Comparison of ENCODE assay signal across 11 cellular contexts in genomic region chr1:212256404-212256803, GRCh38. TPM values are rescaled to one million over a fixed set of nuclear protein-coding genes. Genes with fewer than 3 reads are reported as not detected.
DNase-seq lines count a peak whose midpoint lies in the region; ATAC-seq and TF ChIP-seq lines count a peak whose summit lies in the region.
"Had no signal": no experiment of that assay in that cellular context is flagged by ENCODE, and none has a peak within 500 bp of the region (broad histone marks: within the 10 kb centered on the region; RNA-seq: fewer than 3 reads in every experiment).

No MANE protein-coding gene starts in this region.

- no peaks in the 10 kb centered on the region for H3K36me3 Mint-ChIP-seq in activated T-helper 17 cell treated with anti-CD3 and anti-CD28 coated beads, Interleukin-2, amount 50 U/mL, for 72 hours (ENCODE audit: low read depth)
- H3K36me3 Mint-ChIP-seq in neural progenitor cell = no peaks in the 10 kb centered on the region
- no peaks in the 10 kb centered on the region for H3K36me3 Mint-ChIP-seq in GM23338 (ENCODE audit: low read depth)

- no peak overlapping the region for H3K27ac ChIP-seq in neural progenitor cell
- no peak overlapping the region for H3K27ac ChIP-seq in GM23338 (ENCODE audit: low read depth)

- no peak for TF ChIP-seq CTCF in Loucy (conservative IDR thresholded peaks at IDR 0.05; ENCODE audit: low read length)
- no peak for TF ChIP-seq CTCF in neural progenitor cell (IDR thresholded peaks at IDR 0.05)
- TF ChIP-seq CTCF in GM23338 (conservative IDR thresholded peaks at IDR 0.05; ENCODE audit: low read depth in 2 of 2) = no peak

- H3K4me3 ChIP-seq in Loucy (ENCODE audit: low read length, poor library complexity, severe bottlenecking) (peak overlapping the region; percentile 56), neural progenitor cell (no peak overlapping the region), GM23338 (no peak overlapping the region)

- H3K4me2 ChIP-seq in Loucy (ENCODE audit: low read depth, low read length, poor library complexity, severe bottlenecking) (peak overlapping the region; percentile 81), neural progenitor cell (no peak overlapping the region), GM23338 (no peak overlapping the region)

- H3K9me3 Mint-ChIP-seq in activated T-helper 17 cell treated with anti-CD3 and anti-CD28 coated beads, Interleukin-2, amount 50 U/mL, for 72 hours = peaks cover 3% of the 10 kb centered on the region
- H3K9me3 Mint-ChIP-seq in neural progenitor cell (no peaks in the 10 kb centered on the region), GM23338 (no peaks in the 10 kb centered on the region; the same call in 2 of the 3 replicates)

- H3K79me2 ChIP-seq in Loucy (ENCODE audit: insufficient read depth, low read length) (no peaks in the 10 kb centered on the region), neural progenitor cell (ENCODE audit: low read depth) (no peaks in the 10 kb centered on the region), GM23338 (replicated peaks; ENCODE audit: insufficient read depth) (no peaks in the 10 kb centered on the region)

- H3K36me3 ChIP-seq in Loucy (ENCODE audit: insufficient read depth, low read length) = no peaks in the 10 kb centered on the region
- H3K36me3 ChIP-seq in neural progenitor cell = no peaks in the 10 kb centered on the region
- no peaks in the 10 kb centered on the region for H3K36me3 ChIP-seq in GM23338 (ENCODE audit: insufficient read depth)

- H4K20me1 ChIP-seq in Loucy (ENCODE audit: insufficient read depth, low read length, poor library complexity, severe bottlenecking) (no peaks in the 10 kb centered on the region), neural progenitor cell (ENCODE audit: low read depth) (no peaks in the 10 kb centered on the region), GM23338 (replicated peaks; ENCODE audit: insufficient read depth) (no peaks in the 10 kb centered on the region)

- peak overlapping the region; percentile 75 for H3K9ac ChIP-seq in Loucy (ENCODE audit: low read depth, low read length, poor library complexity, severe bottlenecking)
- H3K9ac ChIP-seq in neural progenitor cell = no peak overlapping the region

- H3K9me2 ChIP-seq in Loucy (replicated peaks; ENCODE audit: low read depth, low read length) = no peaks in the 10 kb centered on the region
- H3K9me2 ChIP-seq in GM23338 (ENCODE audit: insufficient read depth) = no peaks in the 10 kb centered on the region; the same call in 1 of the 2 replicates

- H2AFZ ChIP-seq in Loucy (ENCODE audit: low read length) (peak overlapping the region; percentile 48; the same call in 1 of the 2 replicates), neural progenitor cell (replicated peaks) (peak overlapping the region; percentile 42), GM23338 (no peak overlapping the region)

- H3K4me1 Mint-ChIP-seq in activated T-helper 17 cell treated with anti-CD3 and anti-CD28 coated beads, Interleukin-2, amount 50 U/mL, for 72 hours = peaks cover 43% of the 10 kb centered on the region
- H3K4me1 Mint-ChIP-seq in neural progenitor cell (peaks cover 16% of the 10 kb centered on the region), GM23338 (peaks cover 15% of the 10 kb centered on the region)

- peak; percentile 58 for ATAC-seq in GM18505 (IDR thresholded peaks at IDR 0.05; ENCODE audit: unreplicated experiment)
- no peak for ATAC-seq in activated T-helper 17 cell treated with anti-CD3 and anti-CD28 coated beads, Interleukin-2, amount 50 U/mL, for 72 hours (replicated peaks)
- ATAC-seq in HG02623 (IDR thresholded peaks at IDR 0.05; ENCODE audit: unreplicated experiment) = no peak
- no peak for ATAC-seq in GM19351 (IDR thresholded peaks at IDR 0.05; ENCODE audit: unreplicated experiment)
- no peak for ATAC-seq in GM23338

- H3K4me1 ChIP-seq in Loucy (ENCODE audit: insufficient read depth, low read length, poor library complexity, severe bottlenecking) (peaks cover 33% of the 10 kb centered on the region), neural progenitor cell (no peaks in the 10 kb centered on the region), GM23338 (ENCODE audit: insufficient read depth) (peaks cover 4% of the 10 kb centered on the region; the same call in 1 of the 2 replicates)

- H3K27me3 ChIP-seq in Loucy (ENCODE audit: insufficient read depth, low read length, poor library complexity, severe bottlenecking) (no peaks in the 10 kb centered on the region), neural progenitor cell (no peaks in the 10 kb centered on the region), GM23338 (ENCODE audit: insufficient read depth) (no peaks in the 10 kb centered on the region)

- DNase-seq in neural progenitor cell (ENCODE audit: low spot score) = no peak
- no peak for DNase-seq in NCI-H1105 (lab: John Stamatoyannopoulos, UW)
- no peak for DNase-seq in GM23338 (ENCODE audit: low spot score)
- DNase-seq: effector CD8-positive, alpha-beta T cell; NCI-H2029 treated with DMSO at 0.1 percent for 48 hours; stimulated activated CD4-positive, alpha-beta T cell treated with anti-CD3 and anti-CD28 coated beads, Interleukin-1b, Interleukin-23, amount 100 ng/mL, for 48 hours had no signal

- H3K9me3 ChIP-seq in Loucy (ENCODE audit: insufficient read depth, low read depth, low read length) (no peaks in the 10 kb centered on the region), neural progenitor cell (ENCODE audit: low read depth) (no peaks in the 10 kb centered on the region)

- peak overlapping the region; percentile 76 for H3K27ac Mint-ChIP-seq in activated T-helper 17 cell treated with anti-CD3 and anti-CD28 coated beads, Interleukin-2, amount 50 U/mL, for 72 hours
- H3K27ac Mint-ChIP-seq in neural progenitor cell = no peak overlapping the region
- H3K27ac Mint-ChIP-seq in GM23338 = no peak overlapping the region

- H3K4me3 Mint-ChIP-seq in activated T-helper 17 cell treated with anti-CD3 and anti-CD28 coated beads, Interleukin-2, amount 50 U/mL, for 72 hours = peak overlapping the region; percentile 59
- no peak overlapping the region for H3K4me3 Mint-ChIP-seq in neural progenitor cell
- H3K4me3 Mint-ChIP-seq in GM23338 = no peak overlapping the region

- no peak for TF ChIP-seq POLR2A in GM18505 (IDR thresholded peaks at IDR 0.05; ENCODE audit: borderline replicate concordance, extremely low read depth, insufficient read depth, insufficient read length)

- H3F3A ChIP-seq in Loucy (ENCODE audit: low read depth) = peaks cover 13% of the 10 kb centered on the region; the same call in 1 of the 2 replicates
- no peaks in the 10 kb centered on the region for H3F3A ChIP-seq in neural progenitor cell (ENCODE audit: low read depth)
- no peaks in the 10 kb centered on the region for H3F3A ChIP-seq in GM23338 (replicated peaks; ENCODE audit: low read depth)

- no peaks in the 10 kb centered on the region for H3K27me3 Mint-ChIP-seq in activated T-helper 17 cell treated with anti-CD3 and anti-CD28 coated beads, Interleukin-2, amount 50 U/mL, for 72 hours
- H3K27me3 Mint-ChIP-seq in neural progenitor cell (ENCODE audit: insufficient read depth, low read depth) (peaks cover 2% of the 10 kb centered on the region), GM23338 (ENCODE audit: insufficient read depth, low read depth, poor library complexity) (peaks cover 3% of the 10 kb centered on the region)

TF ChIP-seq in GM23338, 12 proteins besides CTCF, POLR2A, EP300 and RAD21 (continues in another document):
- TF ChIP-seq POLR2AphosphoS5 (IDR thresholded peaks at IDR 0.05; ENCODE audit: low read depth) = no peak
- TF ChIP-seq JUNB (IDR thresholded peaks at IDR 0.05; ENCODE audit: unreplicated experiment) = no peak

RNA-seq across cellular contexts. Expression of gene PPP2R5A, which starts 28.8 kb away (rescaled TPM):
- total RNA-seq in activated T-helper 17 cell treated with anti-CD3 and anti-CD28 coated beads, Interleukin-2, amount 50 U/mL, for 72 hours = 10 to 100 TPM; 33.6 to 34.9 TPM
- total RNA-seq in neural progenitor cell (ENCODE audit: low replicate concordance) = 19.8 and 27.9 TPM in 2 replicates
- 38.3 and 43.5 TPM in 2 replicates for total RNA-seq in GM23338 (2014; rRNA removed; shearing (Covaris generic))
- 12.4 and 16.2 TPM in 2 replicates for polyA plus RNA-seq in GM23338 (2016; fragmentation: Nextera tagmentation; extraction: Ambion mirVana)
